In genomic region chr1:156626079-156626438, GRCh38 we compare ENCODE assay signal across 15 cellular contexts. TPM values are rescaled to one million over a fixed set of nuclear protein-coding genes. Genes with fewer than 3 reads are reported as not detected.
DNase-seq lines count a peak whose midpoint lies in the region; ATAC-seq, FAIRE-seq and TF ChIP-seq lines count a peak whose summit lies in the region.
"Had no signal": no experiment of that assay in that cellular context is flagged by ENCODE, and none has a peak within 500 bp of the region (broad histone marks: within the 10 kb centered on the region; RNA-seq: fewer than 3 reads in every experiment).

No MANE protein-coding gene starts in this region.

- no peaks in the 10 kb centered on the region for H3K9me3 Mint-ChIP-seq in activated T-helper 17 cell treated with anti-CD3 and anti-CD28 coated beads, Interleukin-2, amount 50 U/mL, for 72 hours
- peaks cover 0 to 1% (median 0%) of the 10 kb centered on the region in 11 donors for H3K9me3 Mint-ChIP-seq in naive thymus-derived CD4-positive, alpha-beta T cell
- H3K9me3 Mint-ChIP-seq in activated CD8-positive, alpha-beta T cell treated with anti-CD3 and anti-CD28 coated beads, Interleukin-2, amount 10 ng/mL, durations not matched to agents 7 days and 5 days (ENCODE audit: insufficient read depth), result no peaks in the 10 kb centered on the region
- H3K9me3 Mint-ChIP-seq: activated T-cell treated with anti-CD3 and anti-CD28 coated beads, Interleukin-2, amount 50 U/mL, for 4 hours had no signal

- no peaks in the 10 kb centered on the region for H3K9me3 ChIP-seq in naive thymus-derived CD4-positive, alpha-beta T cell (ENCODE audit: control insufficient read depth in 2 of 3, low read length in 3 of 3)
- H3K9me3 ChIP-seq: BLaER1 had no signal

- H3K27ac Mint-ChIP-seq in activated T-helper 17 cell treated with anti-CD3 and anti-CD28 coated beads, Interleukin-2, amount 50 U/mL, for 72 hours, result no peak overlapping the region
- H3K27ac Mint-ChIP-seq in naive thymus-derived CD4-positive, alpha-beta T cell, result peak overlapping the region in 4 of 9 donors; percentile 8 to 44 (median 21)
- H3K27ac Mint-ChIP-seq in activated CD8-positive, alpha-beta T cell treated with anti-CD3 and anti-CD28 coated beads, Interleukin-2, amount 10 ng/mL, durations not matched to agents 7 days and 5 days, result no peak overlapping the region

- no peaks in the 10 kb centered on the region for H3K36me3 Mint-ChIP-seq in activated T-helper 17 cell treated with anti-CD3 and anti-CD28 coated beads, Interleukin-2, amount 50 U/mL, for 72 hours (ENCODE audit: low read depth)
- H3K36me3 Mint-ChIP-seq in naive thymus-derived CD4-positive, alpha-beta T cell, result peaks cover 0 to 4% (median 0%) of the 10 kb centered on the region in 5 donors
- H3K36me3 Mint-ChIP-seq in activated CD8-positive, alpha-beta T cell treated with anti-CD3 and anti-CD28 coated beads, Interleukin-2, amount 10 ng/mL, durations not matched to agents 7 days and 5 days (ENCODE audit: low read depth), result no peaks in the 10 kb centered on the region

- no peak for ATAC-seq in activated T-helper 17 cell treated with anti-CD3 and anti-CD28 coated beads, Interleukin-2, amount 50 U/mL, for 72 hours (replicated peaks)
- no peak for ATAC-seq in naive thymus-derived CD4-positive, alpha-beta T cell
- ATAC-seq in activated CD8-positive, alpha-beta T cell treated with anti-CD3 and anti-CD28 coated beads, Interleukin-2, amount 10 ng/mL, durations not matched to agents 7 days and 5 days, result no peak

- H3K27ac ChIP-seq in C4-2B, result no peak overlapping the region
- no peak overlapping the region for H3K27ac ChIP-seq in naive thymus-derived CD4-positive, alpha-beta T cell (ENCODE audit: low read depth, low read length)
- H3K27ac ChIP-seq: BLaER1 had no signal

- no peaks in the 10 kb centered on the region for H3K36me3 ChIP-seq in naive thymus-derived CD4-positive, alpha-beta T cell (ENCODE audit: control insufficient read depth in 2 of 3, insufficient read depth in 3 of 3, low read length in 3 of 3)
- H3K36me3 ChIP-seq: BLaER1 had no signal

- CTCF ChIA-PET in naive thymus-derived CD4-positive, alpha-beta T cell (lab: Charles Lee), result interaction anchor here (1.0 to 2.7 kb wide), 7 partner anchors 22 to 100 kb away, joined by 3 to 18 read pairs (median 3); no protein-coding TSS in a partner anchor
- CTCF ChIA-PET in activated CD8-positive, alpha-beta T cell treated with anti-CD3 and anti-CD28 coated beads, Interleukin-2, amount 10 ng/mL, durations not matched to agents 7 days and 5 days (lab: Charles Lee), result interaction anchor here (0.5 to 6.6 kb wide), 25 partner anchors 12 to 419 kb away, joined by 3 to 240 read pairs (median 11); partner anchors contain the start of genes CRABP2, ISG20L2, METTL25B and NAXE

- H3K4me3 Mint-ChIP-seq in activated T-helper 17 cell treated with anti-CD3 and anti-CD28 coated beads, Interleukin-2, amount 50 U/mL, for 72 hours, result peak overlapping the region; percentile 64
- H3K4me3 Mint-ChIP-seq in naive thymus-derived CD4-positive, alpha-beta T cell, result peak overlapping the region in 8 of 10 donors; percentile 74 to 92 (median 81)
- no peak overlapping the region for H3K4me3 Mint-ChIP-seq in activated CD8-positive, alpha-beta T cell treated with anti-CD3 and anti-CD28 coated beads, Interleukin-2, amount 10 ng/mL, durations not matched to agents 7 days and 5 days

- H3K4me1 Mint-ChIP-seq in activated T-helper 17 cell treated with anti-CD3 and anti-CD28 coated beads, Interleukin-2, amount 50 U/mL, for 72 hours, result peaks cover 6% of the 10 kb centered on the region
- H3K4me1 Mint-ChIP-seq in naive thymus-derived CD4-positive, alpha-beta T cell, result peaks cover 7 to 13% (median 12%) of the 10 kb centered on the region in 7 donors
- peaks cover 12% of the 10 kb centered on the region for H3K4me1 Mint-ChIP-seq in activated CD8-positive, alpha-beta T cell treated with anti-CD3 and anti-CD28 coated beads, Interleukin-2, amount 10 ng/mL, durations not matched to agents 7 days and 5 days (ENCODE audit: low read depth)

- peak; percentile 78 for TF ChIP-seq CTCF in C4-2B (conservative IDR thresholded peaks at IDR 0.05)

- POLR2A ChIA-PET in naive thymus-derived CD4-positive, alpha-beta T cell (lab: Charles Lee), result interaction anchor here (0.5 kb wide), 1 partner anchor 346 kb away, joined by 3 read pairs; no protein-coding TSS in a partner anchor
- POLR2A ChIA-PET in activated CD8-positive, alpha-beta T cell treated with anti-CD3 and anti-CD28 coated beads, Interleukin-2, amount 10 ng/mL, durations not matched to agents 7 days and 5 days (lab: Charles Lee), result no interaction called here

- no peak for DNase-seq in GM12892 (ENCODE audit: insufficient read length)
- no peak for DNase-seq in naive thymus-derived CD4-positive, alpha-beta T cell
- DNase-seq in NCI-H2029 (lab: John Stamatoyannopoulos, UW), result no peak
- DNase-seq in activated CD8-positive, alpha-beta T cell treated with anti-CD3 and anti-CD28 coated beads, Interleukin-2, amount 10 ng/mL, durations not matched to agents 7 days and 5 days, result no peak
- DNase-seq in DMS53 treated with DMSO at 0.1 percent for 48 hours (lab: John Stamatoyannopoulos, UW; ENCODE audit: unreplicated experiment), result no peak
- no peak for DNase-seq in G401 (ENCODE audit: low spot score)
- DNase-seq: foreskin melanocyte, NCI-H446 treated with DMSO at 0.1 percent for 48 hours had no signal

- no peak overlapping the region for H3K4me3 ChIP-seq in naive thymus-derived CD4-positive, alpha-beta T cell (ENCODE audit: low read length)

- intact Hi-C loops in naive thymus-derived CD4-positive, alpha-beta T cell (cut with micrococcal nuclease), result loop anchor here (1.0 to 5.0 kb wide), 6 partner anchors 31 to 301 kb away; partner anchors contain the start of genes CRABP2 (in 1 of the 2), ISG20L2 (in 1 of the 2) and METTL25B (in 1 of the 2)

- peaks cover 8 to 31% of the 10 kb centered on the region in 2 donors for H3K27me3 ChIP-seq in naive thymus-derived CD4-positive, alpha-beta T cell (ENCODE audit: control insufficient read depth in 2 of 2, insufficient read depth in 2 of 2, low read length in 2 of 2)

- peaks cover 31% of the 10 kb centered on the region for H3K27me3 Mint-ChIP-seq in activated T-helper 17 cell treated with anti-CD3 and anti-CD28 coated beads, Interleukin-2, amount 50 U/mL, for 72 hours
- peaks cover 46 to 73% (median 59%) of the 10 kb centered on the region in 5 donors for H3K27me3 Mint-ChIP-seq in naive thymus-derived CD4-positive, alpha-beta T cell
- peaks cover 49% of the 10 kb centered on the region for H3K27me3 Mint-ChIP-seq in activated CD8-positive, alpha-beta T cell treated with anti-CD3 and anti-CD28 coated beads, Interleukin-2, amount 10 ng/mL, durations not matched to agents 7 days and 5 days (ENCODE audit: low read depth)

- no peak for TF ChIP-seq POLR2A in GM12892 (IDR thresholded peaks at IDR 0.05; ENCODE audit: low read depth, low read length)

- H3K4me1 ChIP-seq in naive thymus-derived CD4-positive, alpha-beta T cell (ENCODE audit: control insufficient read depth in 2 of 2, insufficient read depth in 2 of 2, low read length in 2 of 2), result peaks cover 9 to 15% of the 10 kb centered on the region in 2 donors

- in situ Hi-C loops in G401 (cut with HindIII; ENCODE audit: low sequenced_read_pairs), result no loop called here

- peak; percentile 30 for FAIRE-seq in GM12892 (lab: Jason Lieb, UNC)

RNA-seq across cellular contexts. Expression of gene HAPLN2, which starts 6.8 kb away (rescaled TPM):
- polyA plus RNA-seq in GM12892 (2012; ENCODE audit: missing spikeins), result not detected
- 1 to 10 TPM in 1 of 2 donors, under 1 TPM in 1; 0.30 to 1.5 TPM for total RNA-seq in activated T-helper 17 cell treated with anti-CD3 and anti-CD28 coated beads, Interleukin-2, amount 50 U/mL, for 72 hours
- not detected for total RNA-seq in naive thymus-derived CD4-positive, alpha-beta T cell
- not detected for polyA plus RNA-seq in naive thymus-derived CD4-positive, alpha-beta T cell
- not detected for total RNA-seq in activated CD8-positive, alpha-beta T cell treated with anti-CD3 and anti-CD28 coated beads, Interleukin-2, amount 10 ng/mL, durations not matched to agents 7 days and 5 days
- 0.25 and 0.44 TPM in 2 replicates for total RNA-seq in G401 (2014; rRNA removed; shearing (Covaris generic))
- total RNA-seq: activated T-cell treated with anti-CD3 and anti-CD28 coated beads, Interleukin-2, amount 50 U/mL, for 4 hours; IMR-90; urinary bladder had no signal
- polyA plus RNA-seq: IMR-90 had no signal

RNA-seq across cellular contexts. Expression of gene BCAN, which starts 15.9 kb away (rescaled TPM):
- polyA plus RNA-seq in GM12892 (2012; ENCODE audit: missing spikeins), result 0.36 TPM
- total RNA-seq in activated T-helper 17 cell treated with anti-CD3 and anti-CD28 coated beads, Interleukin-2, amount 50 U/mL, for 72 hours, result not detected
- total RNA-seq in naive thymus-derived CD4-positive, alpha-beta T cell, result not detected
- polyA plus RNA-seq in naive thymus-derived CD4-positive, alpha-beta T cell, result not detected
- total RNA-seq in activated CD8-positive, alpha-beta T cell treated with anti-CD3 and anti-CD28 coated beads, Interleukin-2, amount 10 ng/mL, durations not matched to agents 7 days and 5 days, result not detected
- total RNA-seq in G401 (2014; rRNA removed; shearing (Covaris generic)), result 23.9 and 30.9 TPM in 2 replicates
- total RNA-seq: activated T-cell treated with anti-CD3 and anti-CD28 coated beads, Interleukin-2, amount 50 U/mL, for 4 hours; IMR-90; PC-3 had no signal

RNA-seq across cellular contexts. Expression of gene GPATCH4, which starts 24.8 kb away (rescaled TPM):
- 42.9 TPM for polyA plus RNA-seq in GM12892 (2012; ENCODE audit: missing spikeins)
- total RNA-seq in activated T-helper 17 cell treated with anti-CD3 and anti-CD28 coated beads, Interleukin-2, amount 50 U/mL, for 72 hours, result 10 to 100 TPM; 21.3 to 51.8 TPM
- 10 to 100 TPM; 33.3 to 49.6 (median 39.1) TPM for total RNA-seq in naive thymus-derived CD4-positive, alpha-beta T cell
- polyA plus RNA-seq in naive thymus-derived CD4-positive, alpha-beta T cell, result 10 to 100 TPM; 46.5 to 59.1 TPM
- total RNA-seq in activated CD8-positive, alpha-beta T cell treated with anti-CD3 and anti-CD28 coated beads, Interleukin-2, amount 10 ng/mL, durations not matched to agents 7 days and 5 days, result 10 to 100 TPM; 43.9 to 44.7 TPM
- total RNA-seq in G401 (2014; rRNA removed; shearing (Covaris generic)), result 13.7 and 25.4 TPM in 2 replicates

RNA-seq across cellular contexts. Expression of gene NAXE, which starts 34.5 kb away (rescaled TPM):
- 57.6 TPM for polyA plus RNA-seq in GM12892 (2012; ENCODE audit: missing spikeins)
- total RNA-seq in activated T-helper 17 cell treated with anti-CD3 and anti-CD28 coated beads, Interleukin-2, amount 50 U/mL, for 72 hours, result 10 to 100 TPM; 56.2 to 74.7 TPM
- 10 to 100 TPM; 25.6 to 58.8 (median 40.7) TPM for total RNA-seq in naive thymus-derived CD4-positive, alpha-beta T cell
- 100 to 1,000 TPM in 1 of 2 donors, 10 to 100 TPM in 1; 98.0 to 113 TPM for polyA plus RNA-seq in naive thymus-derived CD4-positive, alpha-beta T cell
- 10 to 100 TPM; 54.3 to 60.3 TPM for total RNA-seq in activated CD8-positive, alpha-beta T cell treated with anti-CD3 and anti-CD28 coated beads, Interleukin-2, amount 10 ng/mL, durations not matched to agents 7 days and 5 days
- 103 and 112 TPM in 2 replicates for total RNA-seq in G401 (2014; rRNA removed; shearing (Covaris generic))

RNA-seq across cellular contexts. Expression of gene TTC24, which starts 46.5 kb away (rescaled TPM):
- 0.68 TPM for polyA plus RNA-seq in GM12892 (2012; ENCODE audit: missing spikeins)
- under 1 TPM in 1 of 2 donors, not detected in 1; 0.79 TPM for total RNA-seq in activated T-helper 17 cell treated with anti-CD3 and anti-CD28 coated beads, Interleukin-2, amount 50 U/mL, for 72 hours
- 10 to 100 TPM in 1 of 5 experiments, 1 to 10 TPM in 4; 2.8 to 10.2 (median 7.4) TPM for total RNA-seq in naive thymus-derived CD4-positive, alpha-beta T cell
- 1 to 10 TPM in 1 of 2 donors, under 1 TPM in 1; 0.97 to 1.5 TPM for polyA plus RNA-seq in naive thymus-derived CD4-positive, alpha-beta T cell
- 10 to 100 TPM; 18.6 to 19.7 TPM for total RNA-seq in activated CD8-positive, alpha-beta T cell treated with anti-CD3 and anti-CD28 coated beads, Interleukin-2, amount 10 ng/mL, durations not matched to agents 7 days and 5 days
- not detected in 2 replicates for total RNA-seq in G401 (2014; rRNA removed; shearing (Covaris generic))
- total RNA-seq: IMR-90, PC-3, urinary bladder had no signal
- polyA plus RNA-seq: IMR-90 had no signal

Comparison
In these comparisons a context has a peak if more than half of its experiments do, and no peak if none do; other contexts are left out.
1. RNA of gene BCAN, which starts 15.9 kb away (total RNA-seq): 23.9 to 30.9 TPM in G401; not detected in activated T-helper 17 cell treated with anti-CD3 and anti-CD28 coated beads, Interleukin-2, amount 50 U/mL, for 72 hours, not detected in activated CD8-positive, alpha-beta T cell treated with anti-CD3 and anti-CD28 coated beads, Interleukin-2, amount 10 ng/mL, durations not matched to agents 7 days and 5 days and not detected in naive thymus-derived CD4-positive, alpha-beta T cell; every median in the first group is over 10 times any median in the second.